8 cellular contexts compared by ENCODE assay signal in genomic region chr14:20305265-20306078, GRCh38. TPM values are rescaled to one million over a fixed set of nuclear protein-coding genes. Genes with fewer than 3 reads are reported as not detected.
A peak's percentile ranks its signal among the peaks of the same experiment; 100 is the strongest.
DNase-seq lines count a peak whose midpoint lies in the region; ATAC-seq and TF ChIP-seq lines count a peak whose summit lies in the region.

TTC5 (minus strand) TSS chr14:20305951; CDS start chr14:20305937, 14 bp downstream.

- no peak for TF ChIP-seq EP300 in upper lobe of left lung (IDR thresholded peaks at IDR 0.05)

- no peaks in the 10 kb centered on the region for H3K27me3 ChIP-seq in heart right ventricle
- no peaks in the 10 kb centered on the region for H3K27me3 ChIP-seq in upper lobe of left lung

- WGBS in heart right ventricle, 2 donors = 0% methylated on average over 27 of the region's 27 CpGs
- 0 to 1% methylated on average over 27 of the region's 27 CpGs for WGBS in upper lobe of left lung, 2 donors

- H3K4me1 ChIP-seq in heart right ventricle (peaks cover 0 to 20% (median 14%) of the 10 kb centered on the region in 9 donors), upper lobe of left lung (peaks cover 10 to 19% (median 11%) of the 10 kb centered on the region in 4 donors)

- intact Hi-C loops in heart right ventricle (cut with DNase I) = no loop called here
- intact Hi-C loops in posterior cingulate gyrus (cut with DNase I) = no loop called here

- TF ChIP-seq POLR2A in upper lobe of left lung (IDR thresholded peaks at IDR 0.05) = peak in 1 of 4 donors; percentile 26

- H3K4me3 ChIP-seq in heart right ventricle (peak within 1 kb of the TSS; percentile 65 to 96 (median 76)), upper lobe of left lung (peak within 1 kb of the TSS; percentile 50 to 95 (median 78))

- TF ChIP-seq CTCF in GM12872 (IDR thresholded peaks at IDR 0.05; ENCODE audit: insufficient read depth, low read depth, low read length) (peak; percentile 92), heart right ventricle (IDR thresholded peaks at IDR 0.05) (peak; percentile 69 to 98 (median 88)), upper lobe of left lung (IDR thresholded peaks at IDR 0.05) (peak; percentile 56 to 88 (median 76))

- peaks cover 0 to 20% (median 9%) of the 10 kb centered on the region in 9 donors for H3K36me3 ChIP-seq in heart right ventricle
- peaks cover 2 to 14% (median 11%) of the 10 kb centered on the region in 4 donors for H3K36me3 ChIP-seq in upper lobe of left lung

- ATAC-seq in HG02763 (IDR thresholded peaks at IDR 0.05; ENCODE audit: unreplicated experiment) (peak; percentile 95), heart right ventricle (peak; percentile 92 to 99 (median 98)), upper lobe of left lung (ENCODE audit: low FRiP score in 2 of 2) (peak; percentile 95 to 100)

- peak; percentile 87 to 96 (median 92) for DNase-seq in NCI-H1417 (lab: John Stamatoyannopoulos, UW)
- DNase-seq in SW 1271 (lab: John Stamatoyannopoulos, UW) = peak; percentile 45 to 83
- peak; percentile 79 for DNase-seq in activated naive CD8-positive, alpha-beta T cell treated with anti-CD3 and anti-CD28 coated beads, Interleukin-2, amount 50 U/mL, for 16 hours (ENCODE audit: low read depth, low spot score)
- DNase-seq in heart right ventricle = peak; percentile 84 to 88
- DNase-seq in posterior cingulate gyrus = peak; percentile 69 to 97 (median 85)
- peak; percentile 41 to 85 for DNase-seq in upper lobe of left lung

- H3K27ac ChIP-seq in heart right ventricle (peak within 1 kb of the TSS in 7 of 10 donors; percentile 18 to 66 (median 44)), upper lobe of left lung (peak within 1 kb of the TSS in 2 of 4 donors; percentile 67 to 70)

- no peaks in the 10 kb centered on the region for H3K9me3 ChIP-seq in heart right ventricle
- H3K9me3 ChIP-seq in upper lobe of left lung = no peaks in the 10 kb centered on the region

RNA-seq across cellular contexts. Expression of gene TTC5, which starts in this region (rescaled TPM):
- total RNA-seq in heart right ventricle = 10 to 100 TPM in 7 of 10 donors, 1 to 10 TPM in 3; 6.3 to 14.0 (median 11.3) TPM
- 1 to 10 TPM; 3.2 to 4.9 TPM for polyA plus RNA-seq in heart right ventricle
- total RNA-seq in upper lobe of left lung = 10 to 100 TPM in 4 of 6 donors, 1 to 10 TPM in 2; 8.1 to 28.4 (median 17.7) TPM
